36 cellular contexts compared by ENCODE assay signal in genomic region chr3:146047485-146047884, GRCh38.
"Had no signal": no experiment of that assay in that cellular context is flagged by ENCODE, and none has a peak within 500 bp of the region (broad histone marks: within the 10 kb centered on the region; RNA-seq: fewer than 3 reads in every experiment).

No MANE protein-coding gene starts in this region.

- FAIRE-seq: bronchial epithelial cell, TTC549 had no signal

- H3K4me1 Mint-ChIP-seq: activated B cell treated with CpG ODN at 0.5 μM for 24 hours; activated CD4-positive, alpha-beta T cell treated with anti-CD3 and anti-CD28 coated beads, Interleukin-2, amount 10 ng/mL, durations not matched to agents 24 days and 14 days; activated naive CD4-positive, alpha-beta T cell treated with anti-CD3 and anti-CD28 coated beads, Interleukin-2, amount 10 ng/mL, durations not matched to agents 7 days and 5 days; activated naive CD4-positive, alpha-beta T cell treated with anti-CD3 and anti-CD28 coated beads, Interleukin-2, amount 50 U/mL, for 24 hours; activated naive CD8-positive, alpha-beta T cell treated with anti-CD3 and anti-CD28 coated beads, Interleukin-2, amount 10 ng/mL, durations not matched to agents 7 days and 5 days; activated naive CD8-positive, alpha-beta T cell treated with anti-CD3 and anti-CD28 coated beads, Interleukin-2, amount 50 U/mL, for 24 hours; activated T-helper 17 cell treated with anti-CD3 and anti-CD28 coated beads, Interleukin-2, amount 50 U/mL, for 72 hours; brain had no signal

- H3K4me3 Mint-ChIP-seq: activated B cell treated with CpG ODN at 0.5 μM for 24 hours; activated CD4-positive, alpha-beta memory T cell treated with anti-CD3 and anti-CD28 coated beads for 36 hours; activated CD4-positive, alpha-beta T cell treated with anti-CD3 and anti-CD28 coated beads, Interleukin-2, amount 10 ng/mL, durations not matched to agents 24 days and 14 days; activated CD8-positive, alpha-beta T cell treated with anti-CD3 and anti-CD28 coated beads for 36 hours; activated naive CD4-positive, alpha-beta T cell treated with anti-CD3 and anti-CD28 coated beads, Interleukin-2, amount 10 ng/mL, durations not matched to agents 7 days and 5 days; activated naive CD4-positive, alpha-beta T cell treated with anti-CD3 and anti-CD28 coated beads, Interleukin-2, amount 50 U/mL, for 24 hours; activated naive CD8-positive, alpha-beta T cell; activated naive CD8-positive, alpha-beta T cell treated with anti-CD3 and anti-CD28 coated beads, Interleukin-2, amount 10 ng/mL, durations not matched to agents 7 days and 5 days; activated naive CD8-positive, alpha-beta T cell treated with anti-CD3 and anti-CD28 coated beads, Interleukin-2, amount 50 U/mL, for 24 hours; activated T-cell treated with anti-CD3 and anti-CD28 coated beads, Interleukin-2, amount 50 U/mL, for 4 hours; activated T-cell treated with anti-CD3 and anti-CD28 coated beads, Interleukin-2, amount 50 U/mL, for 72 hours; activated T-helper 1 cell treated with anti-CD3 and anti-CD28 coated beads, Interleukin-12 subunit alpha, Interleukin-12 subunit beta, Interleukin-2, Interleukin-4 antibody, amounts not matched to agents 30 ng/mL and 10 ng/mL and 1 ng/mL, durations not matched to agents 14 hours and 24 hours and 36 hours; activated T-helper 17 cell treated with anti-CD3 and anti-CD28 coated beads, Interleukin-2, amount 50 U/mL, for 72 hours; brain; T-helper 1 cell treated with Interleukin-12 subunit alpha and Interleukin-12 subunit beta and Interleukin-4 antibody, amounts not matched to agents 30 μg/mL and 1 μg/mL, for 36 hours; T-helper 2 cell treated with Interferon-gamma antibody and Interleukin-4, amounts not matched to agents 5 μg/mL and 100 μg/mL, for 36 hours had no signal

- H3K9me3 Mint-ChIP-seq: activated B cell treated with CpG ODN at 0.5 μM for 24 hours; activated CD4-positive, alpha-beta T cell treated with anti-CD3 and anti-CD28 coated beads, Interleukin-2, amount 10 ng/mL, durations not matched to agents 24 days and 14 days; activated CD8-positive, alpha-beta T cell treated with anti-CD3 and anti-CD28 coated beads for 36 hours; activated naive CD4-positive, alpha-beta T cell treated with anti-CD3 and anti-CD28 coated beads, Interleukin-2, amount 10 ng/mL, durations not matched to agents 7 days and 5 days; activated naive CD8-positive, alpha-beta T cell treated with anti-CD3 and anti-CD28 coated beads, Interleukin-2, amount 10 ng/mL, durations not matched to agents 7 days and 5 days; activated naive CD8-positive, alpha-beta T cell treated with anti-CD3 and anti-CD28 coated beads, Interleukin-2, amount 50 U/mL, for 24 hours; activated T-helper 1 cell treated with anti-CD3 and anti-CD28 coated beads, Interleukin-12 subunit alpha, Interleukin-12 subunit beta, Interleukin-2, Interleukin-4 antibody, amounts not matched to agents 30 ng/mL and 10 ng/mL and 1 ng/mL, durations not matched to agents 14 hours and 24 hours and 36 hours; activated T-helper 17 cell treated with anti-CD3 and anti-CD28 coated beads, Interleukin-2, amount 50 U/mL, for 72 hours; T-helper 1 cell treated with Interleukin-12 subunit alpha and Interleukin-12 subunit beta and Interleukin-4 antibody, amounts not matched to agents 30 μg/mL and 1 μg/mL, for 36 hours; T-helper 2 cell treated with Interferon-gamma antibody and Interleukin-4, amounts not matched to agents 5 μg/mL and 100 μg/mL, for 36 hours had no signal

- H3K36me3 ChIP-seq: ascending aorta, cardiac muscle cell had no signal

- H3K27ac ChIP-seq: ascending aorta, cardiac muscle cell, VCaP had no signal

- H3K4me3 ChIP-seq: ascending aorta, cardiac muscle cell had no signal

- H3K27me3 ChIP-seq: ascending aorta, cardiac muscle cell had no signal

- H3K9me3 ChIP-seq: ascending aorta had no signal

- H3K27me3 Mint-ChIP-seq: activated B cell treated with CpG ODN at 0.5 μM for 24 hours; activated CD4-positive, alpha-beta T cell treated with anti-CD3 and anti-CD28 coated beads, Interleukin-2, amount 10 ng/mL, durations not matched to agents 24 days and 14 days; activated CD8-positive, alpha-beta T cell treated with anti-CD3 and anti-CD28 coated beads for 36 hours; activated naive CD4-positive, alpha-beta T cell treated with anti-CD3 and anti-CD28 coated beads, Interleukin-2, amount 10 ng/mL, durations not matched to agents 7 days and 5 days; activated naive CD4-positive, alpha-beta T cell treated with anti-CD3 and anti-CD28 coated beads, Interleukin-2, amount 50 U/mL, for 24 hours; activated naive CD8-positive, alpha-beta T cell treated with anti-CD3 and anti-CD28 coated beads, Interleukin-2, amount 10 ng/mL, durations not matched to agents 7 days and 5 days; activated naive CD8-positive, alpha-beta T cell treated with anti-CD3 and anti-CD28 coated beads, Interleukin-2, amount 50 U/mL, for 24 hours; activated T-helper 17 cell treated with anti-CD3 and anti-CD28 coated beads, Interleukin-2, amount 50 U/mL, for 72 hours; brain had no signal

- ATAC-seq: activated CD8-positive, alpha-beta T cell treated with anti-CD3 and anti-CD28 coated beads for 36 hours; activated naive CD8-positive, alpha-beta T cell treated with anti-CD3 and anti-CD28 coated beads, Interleukin-2, amount 50 U/mL, for 24 hours; activated T-cell treated with anti-CD3 and anti-CD28 coated beads, Interleukin-2, amount 50 U/mL, for 4 hours; activated T-cell treated with anti-CD3 and anti-CD28 coated beads, Interleukin-2, amount 50 U/mL, for 72 hours; activated T-helper 17 cell treated with anti-CD3 and anti-CD28 coated beads, Interleukin-2, amount 50 U/mL, for 72 hours had no signal

- H3K4me1 ChIP-seq: ascending aorta had no signal

- DNase-seq: activated B cell treated with CpG ODN at 0.5 μM for 24 hours; activated CD4-positive, alpha-beta memory T cell treated with anti-CD3 and anti-CD28 coated beads for 36 hours; activated CD4-positive, alpha-beta T cell treated with anti-CD3 and anti-CD28 coated beads for 4 hours; activated CD4-positive, alpha-beta T cell treated with anti-CD3 and anti-CD28 coated beads, Interleukin-2, amount 10 ng/mL, durations not matched to agents 24 days and 14 days; activated CD4-positive, alpha-beta T cell treated with anti-CD3 and anti-CD28 coated beads, Interleukin-2, amount 50 U/mL, for 1 hour; activated CD4-positive, alpha-beta T cell treated with anti-CD3 and anti-CD28 coated beads, Interleukin-2, amount 50 U/mL, for 4 hours; activated CD4-positive, CD25-positive, alpha-beta regulatory T cell treated with anti-CD3 and anti-CD28 coated beads, Interleukin-2, amount 50 U/mL, for 72 hours; activated CD8-positive, alpha-beta memory T cell treated with anti-CD3 and anti-CD28 coated beads, Interleukin-2, amount 50 U/mL, for 4 hours; activated CD8-positive, alpha-beta T cell treated with anti-CD3 and anti-CD28 coated beads for 36 hours; activated effector memory CD4-positive, alpha-beta T cell treated with anti-CD3 and anti-CD28 coated beads, Interleukin-2, amount 50 U/mL, for 16 hours; activated gamma-delta T cell treated with Interleukin-2 at 50 U/mL for 16 hours; activated naive CD4-positive, alpha-beta T cell; activated naive CD4-positive, alpha-beta T cell treated with anti-CD3 and anti-CD28 coated beads, Interleukin-2, amount 10 ng/mL, durations not matched to agents 7 days and 5 days; activated naive CD8-positive, alpha-beta T cell treated with anti-CD3 and anti-CD28 coated beads, Interleukin-2, amount 10 ng/mL, durations not matched to agents 7 days and 5 days; activated naive CD8-positive, alpha-beta T cell treated with anti-CD3 and anti-CD28 coated beads, Interleukin-2, amount 50 U/mL, for 24 hours; activated T-cell treated with anti-CD3 and anti-CD28 coated beads for 4 hours; activated T-cell treated with anti-CD3 and anti-CD28 coated beads, Interleukin-2, amount 50 U/mL, for 1 hour; activated T-cell treated with anti-CD3 and anti-CD28 coated beads, Interleukin-2, amount 50 U/mL, for 4 hours; activated T-cell treated with anti-CD3 and anti-CD28 coated beads, Interleukin-2, amount 50 U/mL, for 72 hours; amygdala; anterior cingulate cortex; central memory CD4-positive, alpha-beta T cell; T-helper 2 cell; T-helper 9 cell had no signal

- H3K27ac Mint-ChIP-seq: activated B cell treated with CpG ODN at 0.5 μM for 24 hours; activated CD4-positive, alpha-beta memory T cell treated with anti-CD3 and anti-CD28 coated beads for 36 hours; activated CD4-positive, alpha-beta T cell treated with anti-CD3 and anti-CD28 coated beads, Interleukin-2, amount 10 ng/mL, durations not matched to agents 24 days and 14 days; activated CD8-positive, alpha-beta T cell treated with anti-CD3 and anti-CD28 coated beads for 36 hours; activated naive CD4-positive, alpha-beta T cell treated with anti-CD3 and anti-CD28 coated beads, Interleukin-2, amount 10 ng/mL, durations not matched to agents 7 days and 5 days; activated naive CD4-positive, alpha-beta T cell treated with anti-CD3 and anti-CD28 coated beads, Interleukin-2, amount 50 U/mL, for 24 hours; activated naive CD8-positive, alpha-beta T cell; activated naive CD8-positive, alpha-beta T cell treated with anti-CD3 and anti-CD28 coated beads, Interleukin-2, amount 10 ng/mL, durations not matched to agents 7 days and 5 days; activated naive CD8-positive, alpha-beta T cell treated with anti-CD3 and anti-CD28 coated beads, Interleukin-2, amount 50 U/mL, for 24 hours; activated T-cell treated with anti-CD3 and anti-CD28 coated beads, Interleukin-2, amount 50 U/mL, for 72 hours; activated T-helper 1 cell treated with anti-CD3 and anti-CD28 coated beads, Interleukin-12 subunit alpha, Interleukin-12 subunit beta, Interleukin-2, Interleukin-4 antibody, amounts not matched to agents 30 ng/mL and 10 ng/mL and 1 ng/mL, durations not matched to agents 14 hours and 24 hours and 36 hours; activated T-helper 17 cell treated with anti-CD3 and anti-CD28 coated beads, Interleukin-2, amount 50 U/mL, for 72 hours; brain; T-helper 1 cell treated with Interleukin-12 subunit alpha and Interleukin-12 subunit beta and Interleukin-4 antibody, amounts not matched to agents 30 μg/mL and 1 μg/mL, for 36 hours; T-helper 2 cell treated with Interferon-gamma antibody and Interleukin-4, amounts not matched to agents 5 μg/mL and 100 μg/mL, for 36 hours had no signal

- H3K36me3 Mint-ChIP-seq: activated CD4-positive, alpha-beta memory T cell treated with anti-CD3 and anti-CD28 coated beads for 36 hours; activated naive CD4-positive, alpha-beta T cell treated with anti-CD3 and anti-CD28 coated beads, Interleukin-2, amount 10 ng/mL, durations not matched to agents 7 days and 5 days; activated naive CD4-positive, alpha-beta T cell treated with anti-CD3 and anti-CD28 coated beads, Interleukin-2, amount 50 U/mL, for 24 hours; activated naive CD8-positive, alpha-beta T cell; activated naive CD8-positive, alpha-beta T cell treated with anti-CD3 and anti-CD28 coated beads, Interleukin-2, amount 10 ng/mL, durations not matched to agents 7 days and 5 days; brain had no signal
